8 cellular contexts compared by ENCODE assay signal in the genomic region with DNA sequence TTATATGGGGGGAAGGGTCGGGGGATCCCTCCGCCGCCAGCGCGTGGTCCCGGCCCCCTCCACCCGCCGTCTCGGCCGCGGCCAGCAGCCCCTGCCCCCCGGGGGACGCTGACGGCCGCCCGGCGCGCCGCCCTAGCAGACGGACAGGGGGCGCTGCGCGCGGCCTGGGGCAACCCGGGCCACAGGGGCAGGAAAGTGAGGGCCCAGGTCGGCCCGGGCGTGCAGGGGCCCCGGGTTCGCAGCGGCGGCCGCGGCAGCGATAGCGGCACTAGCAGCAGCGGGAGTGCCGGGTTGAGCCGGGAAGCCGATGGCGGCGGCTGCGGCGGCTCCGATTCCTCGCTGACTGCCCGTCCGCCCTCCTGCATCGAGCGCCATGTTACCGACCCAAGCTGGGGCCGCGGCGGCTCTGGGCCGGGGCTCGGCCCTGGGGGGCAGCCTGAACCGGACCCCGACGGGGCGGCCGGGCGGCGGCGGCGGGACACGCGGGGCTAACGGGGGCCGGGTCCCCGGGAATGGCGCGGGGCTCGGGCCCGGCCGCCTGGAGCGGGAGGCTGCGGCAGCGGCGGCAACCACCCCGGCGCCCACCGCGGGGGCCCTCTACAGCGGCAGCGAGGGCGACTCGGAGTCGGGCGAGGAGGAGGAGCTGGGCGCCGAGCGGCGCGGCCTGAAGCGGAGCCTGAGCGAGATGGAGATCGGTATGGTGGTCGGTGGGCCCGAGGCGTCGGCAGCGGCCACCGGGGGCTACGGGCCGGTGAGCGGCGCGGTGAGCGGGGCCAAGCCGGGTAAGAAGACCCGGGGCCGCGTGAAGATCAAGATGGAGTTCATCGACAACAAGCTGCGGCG. TPM values are rescaled to one million over a fixed set of nuclear protein-coding genes. Genes with fewer than 3 reads are reported as not detected.
DNase-seq lines count a peak whose midpoint lies in the region; ATAC-seq and TF ChIP-seq lines count a peak whose summit lies in the region.

No MANE protein-coding gene starts in this region.

- intact Hi-C loops in testis (cut with DNase I; ENCODE audit: low total_unique reads): no loop called here

- H3K36me3 ChIP-seq in SK-N-MC (ENCODE audit: insufficient read depth, low read length) (peaks cover 19% of the 10 kb centered on the region), lung (ENCODE audit: control insufficient read depth in 2 of 2, insufficient read depth in 2 of 2, low read length in 2 of 2) (peaks cover 4 to 10% of the 10 kb centered on the region in 2 donors), testis (ENCODE audit: low read depth, missing control alignments) (no peaks in the 10 kb centered on the region)

- no peaks in the 10 kb centered on the region for H3K9me3 ChIP-seq in SK-N-MC (ENCODE audit: low read depth, low read length)
- no peaks in the 10 kb centered on the region for H3K9me3 ChIP-seq in lung (ENCODE audit: control insufficient read depth in 2 of 2, insufficient read depth in 1 of 2, low read length in 1 of 2)
- H3K9me3 ChIP-seq in testis: no peaks in the 10 kb centered on the region

- H3K9ac ChIP-seq in SK-N-MC (ENCODE audit: insufficient read length): peak overlapping the region; percentile 97

- peaks cover 0 to 14% of the 10 kb centered on the region in 2 donors for H3K4me1 ChIP-seq in lung (ENCODE audit: control insufficient read depth in 2 of 2, insufficient read depth in 2 of 2, low read length in 2 of 2)
- H3K4me1 ChIP-seq in testis: peaks cover 18% of the 10 kb centered on the region

- WGBS in lung, 2 donors: 0 to 1% methylated on average over 75 to 116 of the region's 116 CpGs
- 1% methylated on average over 35 to 93 of the region's 116 CpGs for WGBS in testis, 2 donors

- ATAC-seq in HG02852 (IDR thresholded peaks at IDR 0.05; ENCODE audit: unreplicated experiment) (peak; percentile 31), lung (ENCODE audit: insufficient read depth, low FRiP score) (no peak)

- TF ChIP-seq CTCF in cardiac fibroblast (IDR thresholded peaks at IDR 0.05; ENCODE audit: low read depth, low read length): peak; percentile 24
- peak; percentile 15 for TF ChIP-seq CTCF in lung (IDR thresholded peaks at IDR 0.05; ENCODE audit: control extremely low read depth, extremely low read depth)
- peak; percentile 40 to 76 (median 68) for TF ChIP-seq CTCF in testis (IDR thresholded peaks at IDR 0.05)

- H3K27ac ChIP-seq in SK-N-MC (peak overlapping the region; percentile 89), lung (ENCODE audit: low read depth in 1 of 2, low read length in 1 of 2) (peak overlapping the region; percentile 97 to 99), testis (peak overlapping the region; percentile 93 to 99)

- H3K27me3 ChIP-seq in lung (ENCODE audit: control insufficient read depth, insufficient read depth) (no peaks in the 10 kb centered on the region), testis (no peaks in the 10 kb centered on the region)

- DNase-seq in activated CD4-positive, CD25-positive, alpha-beta regulatory T cell treated with anti-CD3 and anti-CD28 coated beads, Interleukin-2, amount 50 U/mL, for 72 hours: peak; percentile 59
- DNase-seq in activated CD4-positive, CD25-positive, alpha-beta regulatory T cell (lab: John Stamatoyannopoulos, UW): no peak
- DNase-seq in SK-N-MC (ENCODE audit: low read depth, low spot score): no peak
- no peak for DNase-seq in cardiac fibroblast (ENCODE audit: low read depth in 2 of 2)
- DNase-seq in lung (ENCODE audit: low spot score): no peak
- DNase-seq in testis: no peak
- DNase-seq in SKM-1 treated with dmso at 0.1 percent for 144 hours (lab: John Stamatoyannopoulos, UW; ENCODE audit: unreplicated experiment): no peak

- H3K4me3 ChIP-seq in SK-N-MC: peak overlapping the region; percentile 97
- peak overlapping the region; percentile 90 for H3K4me3 ChIP-seq in cardiac fibroblast (replicated peaks in 1 of 2; ENCODE audit: low read depth in 2 of 2, low read length in 2 of 2)
- peak overlapping the region; percentile 83 for H3K4me3 ChIP-seq in lung
- peak overlapping the region; percentile 90 to 94 for H3K4me3 ChIP-seq in testis

- TF ChIP-seq POLR2A in testis (IDR thresholded peaks at IDR 0.05): peak; percentile 48

RNA-seq across cellular contexts. Expression of gene SRF, which starts 0.4 kb away (rescaled TPM):
- total RNA-seq in lung: 10 to 100 TPM; 12.7 to 42.0 TPM
- 10 to 100 TPM; 17.9 to 40.2 TPM for polyA plus RNA-seq in lung
- 10 to 100 TPM; 36.5 to 39.2 TPM for total RNA-seq in testis
- 28.4 TPM for polyA plus RNA-seq in testis (ENCODE audit: insufficient read depth, low read depth, low replicate concordance)

RNA-seq across cellular contexts. Expression of gene CUL9, which starts 10.5 kb away (rescaled TPM):
- total RNA-seq in lung (10 to 100 TPM; 29.6 to 45.6 TPM), testis (100 to 1,000 TPM in 1 of 2 donors, 10 to 100 TPM in 1; 90.6 to 110 TPM)
- polyA plus RNA-seq in lung (10 to 100 TPM; 19.7 to 41.4 TPM), testis (ENCODE audit: insufficient read depth, low read depth, low replicate concordance) (101 TPM)

RNA-seq across cellular contexts. Expression of gene DNPH1, which starts 57.8 kb away (rescaled TPM):
- total RNA-seq in lung (10 to 100 TPM; 32.0 to 67.4 TPM), testis (10 to 100 TPM; 21.8 TPM)
- polyA plus RNA-seq in lung (100 to 1,000 TPM; 102 to 135 TPM), testis (ENCODE audit: insufficient read depth, low read depth, low replicate concordance) (19.3 TPM)

Comparison
In these comparisons a context has a peak if more than half of its experiments do, and no peak if none do; other contexts are left out.
1. CTCF ChIP-seq: peak in every context shown above with its lines; median percentile 68 in testis; 24 in cardiac fibroblast; 15 in lung.